Comparison of ENCODE assay signal across 18 cellular contexts in genomic region chr4:7285244-7286122, GRCh38.
DNase-seq lines count a peak whose midpoint lies in the region; ATAC-seq and TF ChIP-seq lines count a peak whose summit lies in the region.
"Had no signal": no experiment of that assay in that cellular context is flagged by ENCODE, and none has a peak within 500 bp of the region (broad histone marks: within the 10 kb centered on the region; RNA-seq: fewer than 3 reads in every experiment).

No MANE protein-coding gene starts in this region.

- no peaks in the 10 kb centered on the region for H3K9me3 ChIP-seq in muscle layer of colon (ENCODE audit: low read length)
- no peaks in the 10 kb centered on the region for H3K9me3 ChIP-seq in skeletal muscle satellite cell (replicated peaks; ENCODE audit: low read length)
- H3K9me3 ChIP-seq: body of pancreas, right atrium auricular region, upper lobe of left lung had no signal

- TF ChIP-seq CTCF in RWPE1 (conservative IDR thresholded peaks at IDR 0.05; ENCODE audit: low read depth): no peak

- peak overlapping the region; percentile 22 for H3K4me2 ChIP-seq in skeletal muscle satellite cell (ENCODE audit: low read length)

- CTCF ChIA-PET in RWPE1 (lab: Yijun Ruan, JAX): interaction anchor here (0.6 kb wide), 2 partner anchors 59 to 229 kb away, joined by 4 read pairs; no protein-coding TSS in a partner anchor

- DNase-seq in G401 (ENCODE audit: low spot score) (peak; percentile 10), NCI-H69 (lab: John Stamatoyannopoulos, UW) (peak; percentile 6), globus pallidus (ENCODE audit: low spot score) (no peak), RWPE1 (ENCODE audit: low spot score) (no peak)
- DNase-seq: activated CD4-positive, alpha-beta T cell treated with anti-CD3 and anti-CD28 coated beads for 1 hour; body of pancreas; kidney; NCI-H1436 treated with DMSO at 0.1 percent for 48 hours; upper lobe of left lung had no signal

- H3K4me1 ChIP-seq in muscle layer of colon (ENCODE audit: insufficient read depth, low read length) (peaks cover 26% of the 10 kb centered on the region), skeletal muscle satellite cell (ENCODE audit: control insufficient read depth, insufficient read depth, low read length) (no peaks in the 10 kb centered on the region)
- H3K4me1 ChIP-seq: body of pancreas, right atrium auricular region had no signal

- H3K27ac ChIP-seq in muscle layer of colon (ENCODE audit: low read depth, low read length) (peak overlapping the region; percentile 40), RWPE1 (no peak overlapping the region)
- H3K27ac ChIP-seq: body of pancreas, coronary artery, right atrium auricular region, upper lobe of left lung had no signal

- H3K4me3 ChIP-seq in muscle layer of colon (ENCODE audit: low read depth in 1 of 2, low read length in 2 of 2) (peak overlapping the region; percentile 11 to 21), skeletal muscle satellite cell (ENCODE audit: low read length) (no peak overlapping the region)
- H3K4me3 ChIP-seq: body of pancreas, coronary artery, right atrium auricular region, upper lobe of left lung had no signal

- no peak overlapping the region for H3K9ac ChIP-seq in muscle layer of colon (ENCODE audit: low read length)
- H3K9ac ChIP-seq in skeletal muscle satellite cell (ENCODE audit: low read depth, low read length): no peak overlapping the region

- no peaks in the 10 kb centered on the region for H3K27me3 ChIP-seq in muscle layer of colon (ENCODE audit: control insufficient read depth in 1 of 2, insufficient read depth in 2 of 2, low read length in 2 of 2)
- H3K27me3 ChIP-seq in skeletal muscle satellite cell (ENCODE audit: control insufficient read depth, insufficient read depth, low read length): peaks cover 32% of the 10 kb centered on the region
- H3K27me3 ChIP-seq: right atrium auricular region, upper lobe of left lung had no signal

- no peak for ATAC-seq in HG02840 (IDR thresholded peaks at IDR 0.05; ENCODE audit: low FRiP score, unreplicated experiment)
- ATAC-seq in GM21381 (IDR thresholded peaks at IDR 0.05; ENCODE audit: unreplicated experiment): no peak
- ATAC-seq: body of pancreas; HCT116; HepG2; stimulated activated memory B cell treated with anti-CD40 and anti-IgM and Interleukin-4, amounts not matched to agents 10 μg/mL and 1 μg/mL and 100 μg/mL, for 72 hours had no signal

- in situ Hi-C loops in G401 (cut with HindIII; ENCODE audit: low sequenced_read_pairs): no loop called here

- H3K36me3 ChIP-seq in muscle layer of colon (ENCODE audit: insufficient read depth, low read length) (no peaks in the 10 kb centered on the region), skeletal muscle satellite cell (ENCODE audit: insufficient read depth, low read length) (no peaks in the 10 kb centered on the region)
- H3K36me3 ChIP-seq: right atrium auricular region, upper lobe of left lung had no signal

- POLR2A ChIA-PET in RWPE1 (lab: Yijun Ruan, JAX; ENCODE audit: low non-redundant PET): no interaction called here

Comparison
In these comparisons a context has a peak if more than half of its experiments do, and no peak if none do; other contexts are left out.
1. DNase-seq: peak in G401 (single experiment) and NCI-H69 (single experiment); none in globus pallidus (single experiment) and RWPE1 (single experiment).